8 cellular contexts compared by ENCODE assay signal in the genomic region with DNA sequence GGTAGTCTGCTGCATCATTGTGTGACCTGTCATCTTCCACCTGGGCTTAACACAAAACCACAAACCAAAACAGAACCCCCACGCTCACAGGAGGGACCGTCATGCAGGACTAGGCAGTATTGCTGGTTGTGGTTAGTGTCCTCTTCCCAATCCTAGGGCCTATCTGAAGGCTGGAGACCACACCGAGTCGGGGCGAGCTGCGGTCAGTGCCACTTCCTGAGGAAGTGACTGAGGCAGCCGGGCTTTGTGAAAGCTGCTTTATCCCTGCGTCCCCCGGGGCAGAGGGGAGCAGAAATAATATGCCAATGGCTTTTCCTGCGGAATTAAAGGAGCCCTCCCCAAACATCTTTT. TPM values are rescaled to one million over a fixed set of nuclear protein-coding genes. Genes with fewer than 3 reads are reported as not detected.
A peak's percentile ranks its signal among the peaks of the same experiment; 100 is the strongest.
DNase-seq lines count a peak whose midpoint lies in the region; ATAC-seq, FAIRE-seq and TF ChIP-seq lines count a peak whose summit lies in the region.

No MANE protein-coding gene starts in this region.

- peak overlapping the region; percentile 60 for H3K27ac ChIP-seq in SJSA1
- H3K27ac ChIP-seq in CD4-positive, alpha-beta memory T cell (ENCODE audit: low read depth, low read length) = no peak overlapping the region

- H3K4me1 ChIP-seq in SJSA1 (replicated peaks) = peaks cover 45% of the 10 kb centered on the region
- peaks cover 12% of the 10 kb centered on the region for H3K4me1 ChIP-seq in CD4-positive, alpha-beta memory T cell (ENCODE audit: insufficient read depth, low read length)

- H3K27me3 ChIP-seq in SJSA1 (replicated peaks) = no peaks in the 10 kb centered on the region
- no peaks in the 10 kb centered on the region for H3K27me3 ChIP-seq in CD4-positive, alpha-beta memory T cell (ENCODE audit: insufficient read depth, low read length)

- no peak for TF ChIP-seq POLR2A in GM12891 (IDR thresholded peaks at IDR 0.05; ENCODE audit: low read depth, low read length)

- DNase-seq in GM12891 (ENCODE audit: insufficient read length, low spot score) (no peak), SJSA1 (ENCODE audit: low read depth in 1 of 2, low spot score in 2 of 2) (peak; percentile 97 to 98), non-pigmented ciliary epithelial cell (ENCODE audit: low read depth) (peak; percentile 59), progenitor cell of endocrine pancreas (ENCODE audit: low spot score, unreplicated experiment) (no peak)
- no peak for DNase-seq in CD4-positive, alpha-beta memory T cell

- no peaks in the 10 kb centered on the region for H3K27me3 Mint-ChIP-seq in progenitor cell of endocrine pancreas
- H3K27me3 Mint-ChIP-seq in CD4-positive, alpha-beta memory T cell = peaks cover 0 to 14% of the 10 kb centered on the region in 2 donors

- H3K9me3 ChIP-seq in SJSA1 (replicated peaks) = no peaks in the 10 kb centered on the region
- H3K9me3 ChIP-seq in CD4-positive, alpha-beta memory T cell (ENCODE audit: control insufficient read depth in 1 of 2, low read length in 2 of 2) = no peaks in the 10 kb centered on the region

- H3K27ac Mint-ChIP-seq in progenitor cell of endocrine pancreas = no peak overlapping the region
- peak overlapping the region in 1 of 7 donors; percentile 22 for H3K27ac Mint-ChIP-seq in CD4-positive, alpha-beta memory T cell

- peak; percentile 97 for FAIRE-seq in GM12891 (lab: Jason Lieb, UNC)

- CTCF ChIA-PET in CD4-positive, alpha-beta memory T cell (lab: Charles Lee; ENCODE audit: partially characterized antibody) = no interaction called here

- H3K36me3 Mint-ChIP-seq in progenitor cell of endocrine pancreas (ENCODE audit: insufficient read depth) = peaks cover 26% of the 10 kb centered on the region
- no peaks in the 10 kb centered on the region for H3K36me3 Mint-ChIP-seq in CD4-positive, alpha-beta memory T cell

- POLR2A ChIA-PET in CD4-positive, alpha-beta memory T cell (lab: Charles Lee; ENCODE audit: partially characterized antibody) = no interaction called here

- ATAC-seq in HG02798 (IDR thresholded peaks at IDR 0.05; ENCODE audit: poor library complexity, unreplicated experiment) (peak; percentile 70), esophagus mucosa (peak; percentile 59), HG02870 (IDR thresholded peaks at IDR 0.05; ENCODE audit: unreplicated experiment) (no peak)

- peaks cover 9% of the 10 kb centered on the region for H3K4me1 Mint-ChIP-seq in progenitor cell of endocrine pancreas (ENCODE audit: low read depth)
- H3K4me1 Mint-ChIP-seq in CD4-positive, alpha-beta memory T cell = peaks cover 9 to 16% (median 12%) of the 10 kb centered on the region in 4 donors

- H3K36me3 ChIP-seq in SJSA1 = peaks cover 51% of the 10 kb centered on the region
- H3K36me3 ChIP-seq in CD4-positive, alpha-beta memory T cell (ENCODE audit: insufficient read depth, low read length) = no peaks in the 10 kb centered on the region

- no peak overlapping the region for H3K4me3 ChIP-seq in SJSA1
- H3K4me3 ChIP-seq in CD4-positive, alpha-beta memory T cell (ENCODE audit: low read length in 2 of 2) = no peak overlapping the region

- intact Hi-C loops in CD4-positive, alpha-beta memory T cell (cut with micrococcal nuclease) = no loop called here

- H3K4me3 Mint-ChIP-seq in progenitor cell of endocrine pancreas (ENCODE audit: low read depth) = no peak overlapping the region
- peak overlapping the region in 3 of 8 donors; percentile 12 to 41 (median 24) for H3K4me3 Mint-ChIP-seq in CD4-positive, alpha-beta memory T cell

- no peaks in the 10 kb centered on the region for H3K9me3 Mint-ChIP-seq in progenitor cell of endocrine pancreas (ENCODE audit: low read depth)
- H3K9me3 Mint-ChIP-seq in CD4-positive, alpha-beta memory T cell = no peaks in the 10 kb centered on the region

- TF ChIP-seq CTCF in progenitor cell of endocrine pancreas (IDR thresholded peaks at IDR 0.05; ENCODE audit: unreplicated experiment) = no peak

TF ChIP-seq in GM12891, 5 proteins besides CTCF, POLR2A, EP300 and RAD21:
- TF ChIP-seq POU2F2 (IDR thresholded peaks at IDR 0.05; ENCODE audit: low read depth, low read length) (no peak), SPI1 (IDR thresholded peaks at IDR 0.05; ENCODE audit: low read depth, low read length) (peak; percentile 55), TAF1 (IDR thresholded peaks at IDR 0.05; ENCODE audit: low read depth, low read length) (no peak)

RNA-seq across cellular contexts. Expression of a gene that starts 22.9 kb away (rescaled TPM):
- 2.1 TPM for polyA plus RNA-seq in GM12891 (2012; ENCODE audit: low read depth, missing spikeins)
- total RNA-seq in SJSA1 (2014; rRNA removed; shearing (Covaris generic)) = 31.1 and 52.6 TPM in 2 replicates
- total RNA-seq in esophagus mucosa (28.3 TPM), progenitor cell of endocrine pancreas (184 and 190 TPM in 2 replicates)
- 1 to 10 TPM; 7.8 to 9.2 TPM for total RNA-seq in CD4-positive, alpha-beta memory T cell
- polyA plus RNA-seq in CD4-positive, alpha-beta memory T cell = 1 to 10 TPM in 1 of 2 donors, not detected in 1; 1.1 TPM

Comparison
In these comparisons a context has a peak if more than half of its experiments do, and no peak if none do; other contexts are left out.
1. DNase-seq: peak in SJSA1 (2 of 2) and non-pigmented ciliary epithelial cell (single experiment); none in GM12891 (single experiment), progenitor cell of endocrine pancreas (single experiment) and CD4-positive, alpha-beta memory T cell (0 of 5).